Comparison of ENCODE assay signal across 8 cellular contexts in genomic region chr11:63814383-63814736, GRCh38. TPM values are rescaled to one million over a fixed set of nuclear protein-coding genes. Genes with fewer than 3 reads are reported as not detected.
A peak's percentile ranks its signal among the peaks of the same experiment; 100 is the strongest.
DNase-seq lines count a peak whose midpoint lies in the region; ATAC-seq, FAIRE-seq and TF ChIP-seq lines count a peak whose summit lies in the region.

No MANE protein-coding gene starts in this region.

- H3K27ac Mint-ChIP-seq in activated T-cell treated with anti-CD3 and anti-CD28 coated beads, Interleukin-2, amount 50 U/mL, for 72 hours, result no peak overlapping the region
- peak overlapping the region; percentile 60 for H3K27ac Mint-ChIP-seq in activated naive CD8-positive, alpha-beta T cell treated with anti-CD3 and anti-CD28 coated beads, Interleukin-2, amount 10 ng/mL, durations not matched to agents 7 days and 5 days

- H4K20me1 ChIP-seq in HepG2 (ENCODE audit: insufficient read depth, low read length), result peaks cover 12% of the 10 kb centered on the region

- CTCF ChIA-PET in HepG2 (lab: Yijun Ruan, JAX; ENCODE audit: low intra/inter-chr PET ratio, low total read pairs), result no interaction called here

- H3K4me1 ChIP-seq in HepG2 (ENCODE audit: insufficient read depth, low read length), result peaks cover 56% of the 10 kb centered on the region
- peaks cover 0 to 23% (median 11%) of the 10 kb centered on the region in 4 donors for H3K4me1 ChIP-seq in tibial nerve

- peaks cover 41% of the 10 kb centered on the region for H3K79me2 ChIP-seq in HepG2 (ENCODE audit: insufficient read depth, low read length)

- H3K4me3 ChIP-seq in HepG2 (replicated peaks in 1 of 3; ENCODE audit: insufficient read depth in 1 of 3, low read depth in 2 of 3, low read length in 3 of 3), result peak overlapping the region; percentile 72 to 97 (median 95)
- peak overlapping the region; percentile 79 to 96 (median 85) for H3K4me3 ChIP-seq in tibial nerve

- H3K27ac ChIP-seq in HepG2 (ENCODE audit: extremely low read length, insufficient read depth, low read length), result peak overlapping the region; percentile 72
- peak overlapping the region in 3 of 4 donors; percentile 53 to 84 (median 81) for H3K27ac ChIP-seq in tibial nerve

- no peak for DNase-seq in activated T-cell treated with anti-CD3 and anti-CD28 coated beads, Interleukin-2, amount 50 U/mL, for 72 hours
- DNase-seq in activated T-cell treated with anti-CD3 and anti-CD28 coated beads for 4 hours, result no peak
- DNase-seq in activated naive CD8-positive, alpha-beta T cell treated with anti-CD3 and anti-CD28 coated beads, Interleukin-2, amount 10 ng/mL, durations not matched to agents 7 days and 5 days, result no peak
- no peak for DNase-seq in HepG2 (ENCODE audit: low spot score)
- DNase-seq in tibial nerve (ENCODE audit: low spot score in 2 of 2), result no peak
- no peak for DNase-seq in HPDE6-E6E7 (ENCODE audit: extremely low spot score)

- TF ChIP-seq EP300 in HepG2 (IDR thresholded peaks at IDR 0.05; ENCODE audit: low read depth in 2 of 2, low read length in 2 of 2) (no peak), HepG2 (CRISPR knock-in tag; IDR thresholded peaks at IDR 0.05; ENCODE audit: borderline replicate concordance) (no peak), tibial nerve (IDR thresholded peaks at IDR 0.05) (no peak)

- POLR2A ChIA-PET in activated naive CD8-positive, alpha-beta T cell treated with anti-CD3 and anti-CD28 coated beads, Interleukin-2, amount 10 ng/mL, durations not matched to agents 7 days and 5 days (lab: Charles Lee), result interaction anchor here (0.6 kb wide), 2 partner anchors 24 to 47 kb away, joined by 3 to 4 read pairs; no protein-coding TSS in a partner anchor
- POLR2A ChIA-PET in HepG2 (lab: Yijun Ruan, JAX), result interaction anchor here (1.0 to 1.2 kb wide), 4 partner anchors 24 to 103 kb away, joined by 3 to 9 read pairs (median 6); partner anchors contain the start of genes MARK2, RCOR2 and ZFTA

- no peak for FAIRE-seq in HepG2 (lab: Jason Lieb, UNC)

- ATAC-seq in activated T-cell treated with anti-CD3 and anti-CD28 coated beads, Interleukin-2, amount 50 U/mL, for 72 hours (replicated peaks in 1 of 2), result no peak
- ATAC-seq in activated naive CD8-positive, alpha-beta T cell treated with anti-CD3 and anti-CD28 coated beads, Interleukin-2, amount 10 ng/mL, durations not matched to agents 7 days and 5 days (ENCODE audit: low read depth), result no peak
- ATAC-seq in HepG2 (peak; percentile 3; the same call in 2 of the 3 replicates), HG03571 (IDR thresholded peaks at IDR 0.05; ENCODE audit: unreplicated experiment) (no peak), GM18498 (IDR thresholded peaks at IDR 0.05; ENCODE audit: unreplicated experiment) (no peak)

- H3K36me3 Mint-ChIP-seq in activated T-cell treated with anti-CD3 and anti-CD28 coated beads, Interleukin-2, amount 50 U/mL, for 72 hours (ENCODE audit: insufficient read depth in 2 of 2), result peaks cover 0 to 11% of the 10 kb centered on the region in 2 donors
- peaks cover 22% of the 10 kb centered on the region for H3K36me3 Mint-ChIP-seq in activated naive CD8-positive, alpha-beta T cell treated with anti-CD3 and anti-CD28 coated beads, Interleukin-2, amount 10 ng/mL, durations not matched to agents 7 days and 5 days

- BruUV-seq in HepG2 (replicated peaks; lab: Mats Ljungman, UMichigan), result no TSS peak

- peak overlapping the region; percentile 83 for H3K4me3 Mint-ChIP-seq in activated T-cell treated with anti-CD3 and anti-CD28 coated beads, Interleukin-2, amount 50 U/mL, for 72 hours
- peak overlapping the region; percentile 85 for H3K4me3 Mint-ChIP-seq in activated naive CD8-positive, alpha-beta T cell treated with anti-CD3 and anti-CD28 coated beads, Interleukin-2, amount 10 ng/mL, durations not matched to agents 7 days and 5 days

- H3K4me1 Mint-ChIP-seq in activated T-cell treated with anti-CD3 and anti-CD28 coated beads, Interleukin-2, amount 50 U/mL, for 72 hours (ENCODE audit: low read depth), result peaks cover 36% of the 10 kb centered on the region
- H3K4me1 Mint-ChIP-seq in activated naive CD8-positive, alpha-beta T cell treated with anti-CD3 and anti-CD28 coated beads, Interleukin-2, amount 10 ng/mL, durations not matched to agents 7 days and 5 days, result peaks cover 37% of the 10 kb centered on the region

- WGBS in HepG2 (ENCODE audit: low lambda C conversion rate), result 13% methylated on average over 7 of the region's 7 CpGs
- 15 to 18% methylated on average over 7 of the region's 7 CpGs for WGBS in tibial nerve, 2 donors

- intact Hi-C loops in HepG2 (cut with micrococcal nuclease; ENCODE audit: unreplicated experiment), result no loop called here

- no peak for TF ChIP-seq CTCF in HepG2 (CRISPR knock-in tag; IDR thresholded peaks at IDR 0.05)
- no peak for TF ChIP-seq CTCF in tibial nerve (IDR thresholded peaks at IDR 0.05)

- H3K27me3 ChIP-seq in HepG2 (ENCODE audit: control insufficient read depth in 1 of 2, insufficient read depth in 2 of 2, low read length in 2 of 2) (no peaks in the 10 kb centered on the region), tibial nerve (no peaks in the 10 kb centered on the region)

- peaks cover 10% of the 10 kb centered on the region for H3K27me3 Mint-ChIP-seq in activated T-cell treated with anti-CD3 and anti-CD28 coated beads, Interleukin-2, amount 50 U/mL, for 72 hours (ENCODE audit: low read depth)
- no peaks in the 10 kb centered on the region for H3K27me3 Mint-ChIP-seq in activated naive CD8-positive, alpha-beta T cell treated with anti-CD3 and anti-CD28 coated beads, Interleukin-2, amount 10 ng/mL, durations not matched to agents 7 days and 5 days

- H3K36me3 ChIP-seq in HepG2 (replicated peaks in 1 of 2; ENCODE audit: control insufficient read depth in 1 of 2, insufficient read depth in 2 of 2, low read length in 2 of 2) (peaks cover 17 to 28% of the 10 kb centered on the region in 2 experiments; a peak in 4 of 5 replicates), tibial nerve (peaks cover 0 to 24% (median 8%) of the 10 kb centered on the region in 3 donors)

- H3K9ac ChIP-seq in HepG2 (ENCODE audit: insufficient read depth, low read depth, low read length), result peak overlapping the region; percentile 81

- peak overlapping the region; percentile 85 for H3K4me2 ChIP-seq in HepG2 (ENCODE audit: low read depth, low read length)

- no peak for TF ChIP-seq RAD21 in HepG2 (CRISPR knock-in tag; IDR thresholded peaks at IDR 0.05)

- no peaks in the 10 kb centered on the region for H3K9me3 Mint-ChIP-seq in activated T-cell treated with anti-CD3 and anti-CD28 coated beads, Interleukin-2, amount 50 U/mL, for 72 hours
- H3K9me3 Mint-ChIP-seq in activated naive CD8-positive, alpha-beta T cell treated with anti-CD3 and anti-CD28 coated beads, Interleukin-2, amount 10 ng/mL, durations not matched to agents 7 days and 5 days, result no peaks in the 10 kb centered on the region

- H3K9me3 ChIP-seq in HepG2 (ENCODE audit: low read length) (no peaks in the 10 kb centered on the region), tibial nerve (no peaks in the 10 kb centered on the region)

- H2AFZ ChIP-seq in HepG2 (ENCODE audit: low read length), result no peak overlapping the region

- TF ChIP-seq POLR2A in HepG2 (IDR thresholded peaks at IDR 0.05; ENCODE audit: insufficient read depth in 1 of 2, low read depth in 2 of 2, low read length in 2 of 2) (no peak), tibial nerve (IDR thresholded peaks at IDR 0.05) (no peak)

- in situ Hi-C loops in HepG2 (cut with HindIII; ENCODE audit: extremely low pct_ligation_motif_present, low pct_unique_long_range_greater_than_20kb), result no loop called here

RNA-seq across cellular contexts. Expression of gene SPINDOC, which starts 1.1 kb away (rescaled TPM):
- total RNA-seq in activated T-cell treated with anti-CD3 and anti-CD28 coated beads, Interleukin-2, amount 50 U/mL, for 72 hours, result 10 to 100 TPM; 21.9 to 26.7 TPM
- total RNA-seq in activated naive CD8-positive, alpha-beta T cell treated with anti-CD3 and anti-CD28 coated beads, Interleukin-2, amount 10 ng/mL, durations not matched to agents 7 days and 5 days, result 10 to 100 TPM; 35.1 to 35.2 TPM
- 23.6 and 29.9 TPM in 2 replicates for total RNA-seq in HepG2 (2016; rRNA removed; fragmentation: Illumina TruSeq; extraction: Trizol)
- 44.1 and 45.2 TPM in 2 replicates for total RNA-seq in HepG2 (2016; cell fraction: cytosol; rRNA removed; fragmentation: Illumina TruSeq; extraction: Trizol; ENCODE audit: low read depth)
- 19.6 and 30.8 TPM in 2 replicates for total RNA-seq in HepG2 (2016; cell fraction: insoluble cytoplasmic fraction; rRNA removed; fragmentation: Illumina TruSeq; extraction: Trizol)
- 65.9 and 67.9 TPM in 2 replicates for total RNA-seq in HepG2 (2016; cell fraction: membrane; rRNA removed; fragmentation: Illumina TruSeq; extraction: Trizol)
- total RNA-seq in HepG2 (2016; cell fraction: nucleus; rRNA removed; fragmentation: Illumina TruSeq; extraction: Trizol), result 18.3 and 21.0 TPM in 2 replicates
- 21.4 and 24.8 TPM in 2 replicates for polyA plus RNA-seq in HepG2 (2011; rRNA removed)
- 20.8 and 31.5 TPM in 2 replicates for polyA plus RNA-seq in HepG2 (2011; cell fraction: cytosol; rRNA removed)
- 29.5 and 33.6 TPM in 2 replicates for polyA plus RNA-seq in HepG2 (2011; cell fraction: nucleus; rRNA removed)
- polyA plus RNA-seq in HepG2 (2012), result 17.1 and 21.7 TPM in 2 replicates
- polyA plus RNA-seq in HepG2 (2016; cell fraction: cytosol; fragmentation: Illumina TruSeq; extraction: Trizol; ENCODE audit: low read depth), result 69.3 and 70.4 TPM in 2 replicates
- polyA plus RNA-seq in HepG2 (2016; cell fraction: insoluble cytoplasmic fraction; fragmentation: Illumina TruSeq; extraction: Trizol; ENCODE audit: low read depth), result 36.8 and 41.3 TPM in 2 replicates
- polyA plus RNA-seq in HepG2 (2016; cell fraction: membrane; fragmentation: Illumina TruSeq; extraction: Trizol; ENCODE audit: low read depth), result 88.9 and 91.0 TPM in 2 replicates
- polyA plus RNA-seq in HepG2 (2016; cell fraction: nucleus; fragmentation: Illumina TruSeq; extraction: Trizol; ENCODE audit: insufficient read depth, low read depth), result 55.9 and 57.5 TPM in 2 replicates
- polyA minus RNA-seq in HepG2 (2011; rRNA and poly(A)+ RNA removed; ENCODE audit: low replicate concordance), result 17.5 and 25.8 TPM in 2 replicates
- polyA minus RNA-seq in HepG2 (2011; cell fraction: cytosol; rRNA and poly(A)+ RNA removed), result 9.3 and 10.1 TPM in 2 replicates
- 13.3 and 14.8 TPM in 2 replicates for polyA minus RNA-seq in HepG2 (2011; cell fraction: nucleus; rRNA and poly(A)+ RNA removed)
- 10 to 100 TPM in 2 of 4 donors, 1 to 10 TPM in 2; 5.5 to 14.7 (median 10.0) TPM for total RNA-seq in tibial nerve

RNA-seq across cellular contexts. Expression of gene MARK2, which starts 24.6 kb away (rescaled TPM):
- 10 to 100 TPM; 29.0 to 30.0 TPM for total RNA-seq in activated T-cell treated with anti-CD3 and anti-CD28 coated beads, Interleukin-2, amount 50 U/mL, for 72 hours
- 10 to 100 TPM; 60.6 to 62.3 TPM for total RNA-seq in activated naive CD8-positive, alpha-beta T cell treated with anti-CD3 and anti-CD28 coated beads, Interleukin-2, amount 10 ng/mL, durations not matched to agents 7 days and 5 days
- total RNA-seq in HepG2 (2016; rRNA removed; fragmentation: Illumina TruSeq; extraction: Trizol), result 13.9 and 17.4 TPM in 2 replicates
- total RNA-seq in HepG2 (2016; cell fraction: cytosol; rRNA removed; fragmentation: Illumina TruSeq; extraction: Trizol; ENCODE audit: low read depth), result 2.8 and 3.2 TPM in 2 replicates
- 13.6 and 14.5 TPM in 2 replicates for total RNA-seq in HepG2 (2016; cell fraction: insoluble cytoplasmic fraction; rRNA removed; fragmentation: Illumina TruSeq; extraction: Trizol)
- total RNA-seq in HepG2 (2016; cell fraction: membrane; rRNA removed; fragmentation: Illumina TruSeq; extraction: Trizol), result 10.2 and 10.4 TPM in 2 replicates
- 13.5 and 15.1 TPM in 2 replicates for total RNA-seq in HepG2 (2016; cell fraction: nucleus; rRNA removed; fragmentation: Illumina TruSeq; extraction: Trizol)
- polyA plus RNA-seq in HepG2 (2011; rRNA removed), result 13.5 and 14.6 TPM in 2 replicates
- polyA plus RNA-seq in HepG2 (2011; cell fraction: cytosol; rRNA removed), result 9.1 and 10.3 TPM in 2 replicates
- polyA plus RNA-seq in HepG2 (2011; cell fraction: nucleus; rRNA removed), result 16.5 and 18.4 TPM in 2 replicates
- 11.6 and 13.0 TPM in 2 replicates for polyA plus RNA-seq in HepG2 (2012)
- 1.5 and 1.6 TPM in 2 replicates for polyA plus RNA-seq in HepG2 (2016; cell fraction: cytosol; fragmentation: Illumina TruSeq; extraction: Trizol; ENCODE audit: low read depth)
- 13.0 and 19.7 TPM in 2 replicates for polyA plus RNA-seq in HepG2 (2016; cell fraction: insoluble cytoplasmic fraction; fragmentation: Illumina TruSeq; extraction: Trizol; ENCODE audit: low read depth)
- 6.2 and 6.3 TPM in 2 replicates for polyA plus RNA-seq in HepG2 (2016; cell fraction: membrane; fragmentation: Illumina TruSeq; extraction: Trizol; ENCODE audit: low read depth)
- polyA plus RNA-seq in HepG2 (2016; cell fraction: nucleus; fragmentation: Illumina TruSeq; extraction: Trizol; ENCODE audit: insufficient read depth, low read depth), result 21.4 and 25.0 TPM in 2 replicates
- polyA minus RNA-seq in HepG2 (2011; rRNA and poly(A)+ RNA removed; ENCODE audit: low replicate concordance), result 21.4 and 36.1 TPM in 2 replicates
- polyA minus RNA-seq in HepG2 (2011; cell fraction: cytosol; rRNA and poly(A)+ RNA removed), result 15.8 and 17.9 TPM in 2 replicates
- 10.9 and 17.4 TPM in 2 replicates for polyA minus RNA-seq in HepG2 (2011; cell fraction: nucleus; rRNA and poly(A)+ RNA removed)
- total RNA-seq in tibial nerve, result 10 to 100 TPM; 22.1 to 32.1 (median 23.6) TPM

RNA-seq across cellular contexts. Expression of gene ZFTA, which starts 45.8 kb away (rescaled TPM):
- total RNA-seq in activated T-cell treated with anti-CD3 and anti-CD28 coated beads, Interleukin-2, amount 50 U/mL, for 72 hours, result 1 to 10 TPM; 4.0 to 6.9 TPM
- 1 to 10 TPM; 4.7 to 5.0 TPM for total RNA-seq in activated naive CD8-positive, alpha-beta T cell treated with anti-CD3 and anti-CD28 coated beads, Interleukin-2, amount 10 ng/mL, durations not matched to agents 7 days and 5 days
- total RNA-seq in HepG2 (2016; rRNA removed; fragmentation: Illumina TruSeq; extraction: Trizol) (6.5 and 10.4 TPM in 2 replicates), tibial nerve (10 to 100 TPM; 19.4 to 25.1 (median 23.8) TPM)
- total RNA-seq in HepG2 (2016; cell fraction: cytosol; rRNA removed; fragmentation: Illumina TruSeq; extraction: Trizol; ENCODE audit: low read depth), result 1.1 and 1.6 TPM in 2 replicates
- 5.9 and 9.4 TPM in 2 replicates for total RNA-seq in HepG2 (2016; cell fraction: insoluble cytoplasmic fraction; rRNA removed; fragmentation: Illumina TruSeq; extraction: Trizol)
- 4.9 and 5.3 TPM in 2 replicates for total RNA-seq in HepG2 (2016; cell fraction: membrane; rRNA removed; fragmentation: Illumina TruSeq; extraction: Trizol)
- 8.8 and 11.2 TPM in 2 replicates for total RNA-seq in HepG2 (2016; cell fraction: nucleus; rRNA removed; fragmentation: Illumina TruSeq; extraction: Trizol)
- 3.9 and 5.6 TPM in 2 replicates for polyA plus RNA-seq in HepG2 (2011; rRNA removed)
- 2.2 and 3.2 TPM in 2 replicates for polyA plus RNA-seq in HepG2 (2011; cell fraction: cytosol; rRNA removed)
- polyA plus RNA-seq in HepG2 (2011; cell fraction: nucleus; rRNA removed), result 15.3 and 19.0 TPM in 2 replicates
- polyA plus RNA-seq in HepG2 (2012), result 6.4 and 6.6 TPM in 2 replicates
- polyA plus RNA-seq in HepG2 (2016; cell fraction: cytosol; fragmentation: Illumina TruSeq; extraction: Trizol; ENCODE audit: low read depth), result 0.53 and 0.94 TPM in 2 replicates
- 6.0 and 6.2 TPM in 2 replicates for polyA plus RNA-seq in HepG2 (2016; cell fraction: insoluble cytoplasmic fraction; fragmentation: Illumina TruSeq; extraction: Trizol; ENCODE audit: low read depth)
- 2.1 and 2.6 TPM in 2 replicates for polyA plus RNA-seq in HepG2 (2016; cell fraction: membrane; fragmentation: Illumina TruSeq; extraction: Trizol; ENCODE audit: low read depth)
- polyA plus RNA-seq in HepG2 (2016; cell fraction: nucleus; fragmentation: Illumina TruSeq; extraction: Trizol; ENCODE audit: insufficient read depth, low read depth), result 20.0 and 22.4 TPM in 2 replicates
- 4.8 and 5.2 TPM in 2 replicates for polyA minus RNA-seq in HepG2 (2011; rRNA and poly(A)+ RNA removed; ENCODE audit: low replicate concordance)
- 4.2 and 4.4 TPM in 2 replicates for polyA minus RNA-seq in HepG2 (2011; cell fraction: cytosol; rRNA and poly(A)+ RNA removed)
- polyA minus RNA-seq in HepG2 (2011; cell fraction: nucleus; rRNA and poly(A)+ RNA removed), result 9.0 and 11.1 TPM in 2 replicates
